In the genomic region with DNA sequence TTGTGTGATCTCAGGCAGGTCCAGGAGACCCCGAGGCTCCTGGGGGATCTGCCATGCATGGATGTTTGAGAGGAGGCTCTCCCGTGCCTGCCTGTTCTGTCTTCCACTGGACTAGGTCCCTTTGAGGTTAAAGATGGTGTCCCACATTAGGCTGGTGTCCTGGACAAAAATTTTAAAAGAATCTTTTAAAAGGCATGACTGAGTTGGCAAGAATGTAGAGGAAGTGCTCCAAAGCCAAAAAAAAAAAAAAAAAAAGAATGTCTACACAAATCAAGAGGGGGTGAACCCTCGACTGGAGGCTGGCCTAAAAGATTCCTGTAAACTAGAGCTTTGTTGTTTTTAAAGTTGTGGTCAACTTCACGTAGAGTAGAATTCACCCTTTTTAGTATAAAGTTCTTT, we compare ENCODE assay signal across 15 cellular contexts. TPM values are rescaled to one million over a fixed set of nuclear protein-coding genes. Genes with fewer than 3 reads are reported as not detected.
DNase-seq lines count a peak whose midpoint lies in the region; ATAC-seq and TF ChIP-seq lines count a peak whose summit lies in the region.
"Had no signal": no experiment of that assay in that cellular context is flagged by ENCODE, and none has a peak within 500 bp of the region (broad histone marks: within the 10 kb centered on the region; RNA-seq: fewer than 3 reads in every experiment).

No MANE protein-coding gene starts in this region.

- no peak overlapping the region for H3K56ac ChIP-seq in mesendoderm (ENCODE audit: low read length)

- POLR2A ChIA-PET in MCF 10A (lab: Yijun Ruan, JAX) = no interaction called here

- no peak overlapping the region for H2BK120ac ChIP-seq in mesendoderm (ENCODE audit: low read depth, low read length)

- TF ChIP-seq CTCF in MCF 10A (IDR thresholded peaks at IDR 0.05; ENCODE audit: unreplicated experiment) (no peak), kidney epithelial cell (IDR thresholded peaks at IDR 0.05; ENCODE audit: insufficient read depth, low read length, poor library complexity, severe bottlenecking) (no peak)

- H2BK15ac ChIP-seq in mesendoderm (replicated peaks; ENCODE audit: low read depth) = no peak overlapping the region

- H3K9ac ChIP-seq in mesendoderm (ENCODE audit: low read length) = no peak overlapping the region
- H3K9ac ChIP-seq: BLaER1 had no signal

- H3K4me3 ChIP-seq in kidney epithelial cell (ENCODE audit: low read depth, low read length) = no peak overlapping the region
- no peak overlapping the region for H3K4me3 ChIP-seq in mesendoderm (ENCODE audit: low read length)
- H3K4me3 ChIP-seq: BLaER1, heart right ventricle had no signal

- no peaks in the 10 kb centered on the region for H3K9me3 Mint-ChIP-seq in MCF 10A (ENCODE audit: unreplicated experiment)
- H3K9me3 Mint-ChIP-seq: activated naive CD4-positive, alpha-beta T cell treated with anti-CD3 and anti-CD28 coated beads, Interleukin-2, amount 50 U/mL, for 24 hours had no signal

- no peak overlapping the region for H3K23ac ChIP-seq in mesendoderm (ENCODE audit: low read length)

- peaks cover 6% of the 10 kb centered on the region for H3K36me3 Mint-ChIP-seq in MCF 10A (ENCODE audit: insufficient read depth, unreplicated experiment)
- H3K36me3 Mint-ChIP-seq: activated naive CD4-positive, alpha-beta T cell treated with anti-CD3 and anti-CD28 coated beads, Interleukin-2, amount 50 U/mL, for 24 hours had no signal

- DNase-seq in AG08396 (ENCODE audit: low spot score) (peak; percentile 71), LoVo (ENCODE audit: low spot score) (peak; percentile 18), MCF 10A (ENCODE audit: unreplicated experiment) (peak; percentile 53), kidney epithelial cell (ENCODE audit: low read depth) (peak; percentile 65), substantia nigra (lab: John Stamatoyannopoulos, UW) (no peak), mesendoderm (no peak)
- no peak for DNase-seq in stimulated activated naive CD4-positive, alpha-beta T cell (lab: John Stamatoyannopoulos, UW)
- DNase-seq: activated CD8-positive, alpha-beta memory T cell treated with anti-CD3 and anti-CD28 coated beads for 24 hours; heart right ventricle; NCI-H2171 treated with DMSO at 0.1 percent for 48 hours had no signal

- no peak for ATAC-seq in HG02885 (IDR thresholded peaks at IDR 0.05; ENCODE audit: poor library complexity, unreplicated experiment)
- ATAC-seq: heart right ventricle had no signal

- H3K18ac ChIP-seq in mesendoderm (ENCODE audit: low read length) = no peak overlapping the region

- no peak overlapping the region for H4K8ac ChIP-seq in mesendoderm (ENCODE audit: low read depth, low read length)

- no peaks in the 10 kb centered on the region for H3K79me1 ChIP-seq in mesendoderm (ENCODE audit: low read length)

- CTCF ChIA-PET in MCF 10A (lab: Yijun Ruan, JAX) = interaction anchor here (0.6 kb wide), 1 partner anchor 72 kb away, joined by 4 read pairs; no protein-coding TSS in a partner anchor

- H2BK5ac ChIP-seq in mesendoderm (ENCODE audit: low read length) = no peak overlapping the region

- H3K79me2 ChIP-seq in mesendoderm (ENCODE audit: control insufficient read depth, insufficient read depth, low read length) = no peaks in the 10 kb centered on the region

- no peak overlapping the region for H3K4ac ChIP-seq in mesendoderm (ENCODE audit: low read depth, low read length)

- H3K4me3 Mint-ChIP-seq in MCF 10A (ENCODE audit: unreplicated experiment) = no peak overlapping the region
- H3K4me3 Mint-ChIP-seq: activated naive CD4-positive, alpha-beta T cell treated with anti-CD3 and anti-CD28 coated beads, Interleukin-2, amount 50 U/mL, for 24 hours had no signal

- H3K27me3 ChIP-seq in kidney epithelial cell (ENCODE audit: control insufficient read depth, insufficient read depth, low read length) (no peaks in the 10 kb centered on the region), mesendoderm (ENCODE audit: insufficient read depth, low read length, poor library complexity) (no peaks in the 10 kb centered on the region)
- H3K27me3 ChIP-seq: BLaER1 had no signal

- peaks cover 42% of the 10 kb centered on the region for H3K4me1 Mint-ChIP-seq in MCF 10A (ENCODE audit: insufficient read depth, unreplicated experiment)
- H3K4me1 Mint-ChIP-seq: activated naive CD4-positive, alpha-beta T cell treated with anti-CD3 and anti-CD28 coated beads, Interleukin-2, amount 50 U/mL, for 24 hours had no signal

- peak overlapping the region; percentile 78 for H3K27ac Mint-ChIP-seq in MCF 10A (ENCODE audit: low read depth, unreplicated experiment)
- H3K27ac Mint-ChIP-seq: activated naive CD4-positive, alpha-beta T cell treated with anti-CD3 and anti-CD28 coated beads, Interleukin-2, amount 50 U/mL, for 24 hours had no signal

- no peak overlapping the region for H4K5ac ChIP-seq in mesendoderm (ENCODE audit: low read length)

- peaks cover 3% of the 10 kb centered on the region for H3K4me1 ChIP-seq in mesendoderm (ENCODE audit: control insufficient read depth, low read depth, low read length)
- H3K4me1 ChIP-seq: BLaER1, heart right ventricle had no signal

- H3K36me3 ChIP-seq in kidney epithelial cell (ENCODE audit: control insufficient read depth, insufficient read depth, low read length) = no peaks in the 10 kb centered on the region
- H3K36me3 ChIP-seq in mesendoderm (ENCODE audit: control insufficient read depth, insufficient read depth, low read length) = no peaks in the 10 kb centered on the region
- H3K36me3 ChIP-seq: BLaER1, heart right ventricle had no signal

- H2AK5ac ChIP-seq in mesendoderm (ENCODE audit: low read length) = no peak overlapping the region

- intact Hi-C loops in MCF 10A (cut with micrococcal nuclease) = loop anchor here (5.0 to 10.0 kb wide), 2 partner anchors 41 to 66 kb away; no protein-coding TSS in a partner anchor

- no peak overlapping the region for H3K4me2 ChIP-seq in mesendoderm (ENCODE audit: low read length)
- H3K4me2 ChIP-seq: BLaER1 had no signal

- no peaks in the 10 kb centered on the region for H3K27me3 Mint-ChIP-seq in MCF 10A (ENCODE audit: insufficient read depth, unreplicated experiment)

- no CpG with 5 or more reads among the region's 4 CpGs for WGBS in mesendoderm (ENCODE audit: extremely low coverage, insufficient coverage, low lambda C conversion rate)

- BruUV-seq in MCF 10A (replicated peaks; lab: Mats Ljungman, UMichigan) = no TSS peak

- no peak overlapping the region for H3K27ac ChIP-seq in substantia nigra (ENCODE audit: low read depth, low read length, poor library complexity, severe bottlenecking)
- H3K27ac ChIP-seq in mesendoderm (ENCODE audit: low read depth, low read length) = no peak overlapping the region
- H3K27ac ChIP-seq: BLaER1, heart right ventricle had no signal

RNA-seq across cellular contexts. Expression of a gene that starts 36.4 kb away (rescaled TPM):
- total RNA-seq in MCF 10A (2022) (0.10 and 0.58 TPM in 2 replicates), kidney epithelial cell (1.3 and 2.4 TPM in 2 replicates)
- polyA plus RNA-seq in mesendoderm (2013, experiment 1 of 2) = 0.11 TPM
- polyA plus RNA-seq in mesendoderm (2013, experiment 2 of 2) = 0.07 TPM
- total RNA-seq: heart right ventricle, OCI-LY7, omental fat pad had no signal

RNA-seq across cellular contexts. Expression of a gene that starts 49.2 kb away (rescaled TPM):
- 0.16 and 0.20 TPM in 2 replicates for total RNA-seq in MCF 10A (2022)
- total RNA-seq in kidney epithelial cell = 6.4 and 8.1 TPM in 2 replicates
- polyA plus RNA-seq in mesendoderm (2013, experiment 1 of 2) = 0.65 TPM
- polyA plus RNA-seq in mesendoderm (2013, experiment 2 of 2) = 0.56 TPM

Comparison
In these comparisons a context has a peak if more than half of its experiments do, and no peak if none do; other contexts are left out.
1. DNase-seq: peak in AG08396 (single experiment), LoVo (single experiment), MCF 10A (single experiment) and kidney epithelial cell (single experiment); none in substantia nigra (0 of 49), stimulated activated naive CD4-positive, alpha-beta T cell (0 of 6) and mesendoderm (single experiment).